1 cellular context compared by ENCODE assay signal in genomic region chr22:47296405-47297260, GRCh38.
TF ChIP-seq lines count a peak whose summit lies in the region.

No MANE protein-coding gene starts in this region.

TF ChIP-seq in SK-N-SH, 30 proteins besides CTCF, POLR2A, EP300 and RAD21 (continued from another document):
- TF ChIP-seq USF2 (IDR thresholded peaks at IDR 0.05; ENCODE audit: borderline replicate concordance, low read depth, low read length) (no peak), MEF2A (IDR thresholded peaks at IDR 0.05; ENCODE audit: borderline replicate concordance, low read depth) (no peak), FOXJ3 (CRISPR knock-in tag; IDR thresholded peaks at IDR 0.05) (no peak), POLR2AphosphoS5 (IDR thresholded peaks at IDR 0.05; ENCODE audit: low read depth, low read length) (no peak)
